25 cellular contexts compared by ENCODE assay signal in genomic region chr13:75826391-75826790, GRCh38.
"Had no signal": no experiment of that assay in that cellular context is flagged by ENCODE, and none has a peak within 500 bp of the region (broad histone marks: within the 10 kb centered on the region; RNA-seq: fewer than 3 reads in every experiment).

No MANE protein-coding gene starts in this region.

- H3K27ac ChIP-seq: dorsolateral prefrontal cortex, gastrocnemius medialis, hepatocyte, left lung, neutrophil, parathyroid adenoma, right atrium auricular region, sigmoid colon, testis, tibial artery, vagina had no signal

- H3K36me3 ChIP-seq: neutrophil, vagina had no signal

- ATAC-seq: gastrocnemius medialis; natural killer cell treated with Interleukin-12 subunit alpha and Interleukin-12 subunit beta and Interleukin-15 and Interleukin-18, amount 100 ng/mL, for 72 hours; stimulated activated memory B cell treated with anti-CD40 and anti-IgM and Interleukin-4, amounts not matched to agents 10 μg/mL and 1 μg/mL and 100 μg/mL, for 72 hours; stimulated activated naive CD8-positive, alpha-beta T cell treated with anti-CD3 and anti-CD28 coated beads, Interleukin-15, Interleukin-2, amounts not matched to agents 100 U/mL and 50 U/mL, for 24 hours had no signal

- DNase-seq: dorsolateral prefrontal cortex; effector CD4-positive, alpha-beta T cell; foreskin fibroblast; gastrocnemius medialis; head of caudate nucleus; kidney; left lung; naive B cell; sigmoid colon; stimulated activated CD4-positive, alpha-beta T cell treated with anti-CD3 and anti-CD28 coated beads, Interleukin-4, amount 100 ng/mL, for 4 hours; stimulated activated naive CD8-positive, alpha-beta T cell treated with anti-CD3 and anti-CD28 coated beads, Interleukin-15, Interleukin-2, amounts not matched to agents 100 U/mL and 50 U/mL, for 24 hours; substantia nigra; testis; tibial artery had no signal

- H3K27me3 ChIP-seq: dorsolateral prefrontal cortex, gastrocnemius medialis, hepatocyte, left lung, neutrophil, right atrium auricular region, sigmoid colon, testis, tibial artery, vagina had no signal

- H3K4me3 ChIP-seq: dorsolateral prefrontal cortex, gastrocnemius medialis, hepatocyte, left lung, lung, right atrium auricular region, sigmoid colon, testis, tibial artery, vagina had no signal

- H3K27ac Mint-ChIP-seq: memory B cell; natural killer cell treated with Interleukin-12 subunit alpha and Interleukin-12 subunit beta and Interleukin-15 and Interleukin-18, amount 100 ng/mL, for 72 hours; progenitor cell of endocrine pancreas; stimulated activated memory B cell treated with anti-CD40 and anti-IgM and Interleukin-4, amounts not matched to agents 10 μg/mL and 1 μg/mL and 100 μg/mL, for 72 hours had no signal

- H3K4me1 ChIP-seq: gastrocnemius medialis, parathyroid adenoma, right atrium auricular region, sigmoid colon, testis, tibial artery, vagina had no signal

- H3K4me3 Mint-ChIP-seq: memory B cell; naive B cell; natural killer cell treated with Interleukin-12 subunit alpha and Interleukin-12 subunit beta and Interleukin-15 and Interleukin-18, amount 100 ng/mL, for 72 hours; neural crest cell; stimulated activated memory B cell treated with anti-CD40 and anti-IgM and Interleukin-4, amounts not matched to agents 10 μg/mL and 1 μg/mL and 100 μg/mL, for 72 hours had no signal

- H3K9me3 ChIP-seq: gastrocnemius medialis, left lung, neutrophil, right atrium auricular region, sigmoid colon, testis, tibial artery, vagina had no signal

- H3K36me3 Mint-ChIP-seq: natural killer cell treated with Interleukin-12 subunit alpha and Interleukin-12 subunit beta and Interleukin-15 and Interleukin-18, amount 100 ng/mL, for 72 hours had no signal

- H3K27me3 Mint-ChIP-seq: memory B cell; naive B cell; natural killer cell treated with Interleukin-12 subunit alpha and Interleukin-12 subunit beta and Interleukin-15 and Interleukin-18, amount 100 ng/mL, for 72 hours; progenitor cell of endocrine pancreas; stimulated activated memory B cell treated with anti-CD40 and anti-IgM and Interleukin-4, amounts not matched to agents 10 μg/mL and 1 μg/mL and 100 μg/mL, for 72 hours had no signal

- H3K4me1 Mint-ChIP-seq: naive B cell; stimulated activated memory B cell treated with anti-CD40 and anti-IgM and Interleukin-4, amounts not matched to agents 10 μg/mL and 1 μg/mL and 100 μg/mL, for 72 hours had no signal
